ENCODE assay signal across 8 cellular contexts in the genomic region with DNA sequence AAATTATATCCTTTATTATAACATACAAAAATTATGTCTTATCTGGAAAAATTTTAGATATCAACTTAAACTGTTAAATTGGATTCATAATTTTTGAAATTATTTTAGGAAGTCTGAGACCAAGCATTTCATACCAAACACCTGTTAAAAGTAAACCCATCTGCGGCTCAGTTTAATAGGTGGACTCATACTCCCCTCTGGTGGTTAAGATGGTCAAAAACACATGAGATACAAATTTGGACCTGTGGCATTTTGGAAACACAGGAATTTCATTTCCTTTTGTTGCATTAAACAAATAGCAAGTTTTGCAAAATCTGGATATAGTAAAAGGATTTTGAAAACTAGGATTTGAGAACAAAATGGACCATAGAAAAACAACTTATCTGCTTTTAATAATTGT. TPM values are rescaled to one million over a fixed set of nuclear protein-coding genes. Genes with fewer than 3 reads are reported as not detected.
DNase-seq lines count a peak whose midpoint lies in the region; ATAC-seq and TF ChIP-seq lines count a peak whose summit lies in the region.

No MANE protein-coding gene starts in this region.

- no peak for TF ChIP-seq POLR2A in heart left ventricle (IDR thresholded peaks at IDR 0.05)
- no peak for TF ChIP-seq POLR2A in gastroesophageal sphincter (IDR thresholded peaks at IDR 0.05)

- no peaks in the 10 kb centered on the region for H3K27me3 ChIP-seq in heart left ventricle
- no peaks in the 10 kb centered on the region for H3K27me3 ChIP-seq in gastroesophageal sphincter

- no peaks in the 10 kb centered on the region for H3K9me3 ChIP-seq in heart left ventricle
- no peaks in the 10 kb centered on the region for H3K9me3 ChIP-seq in gastroesophageal sphincter

- no peak for TF ChIP-seq EP300 in gastroesophageal sphincter (IDR thresholded peaks at IDR 0.05)

- ATAC-seq in heart left ventricle, result peak in 1 of 4 donors; percentile 59
- no peak for ATAC-seq in left cardiac atrium
- ATAC-seq in HG03175 (IDR thresholded peaks at IDR 0.05; ENCODE audit: unreplicated experiment), result peak; percentile 64
- ATAC-seq in gastroesophageal sphincter, result no peak
- ATAC-seq in GM21786 (IDR thresholded peaks at IDR 0.05; ENCODE audit: unreplicated experiment), result no peak

- H3K4me3 ChIP-seq in heart left ventricle (no peak overlapping the region), gastroesophageal sphincter (no peak overlapping the region)

- no peaks in the 10 kb centered on the region for H3K4me1 ChIP-seq in heart left ventricle
- no peaks in the 10 kb centered on the region for H3K4me1 ChIP-seq in gastroesophageal sphincter

- H3K36me3 ChIP-seq in heart left ventricle, result no peaks in the 10 kb centered on the region
- no peaks in the 10 kb centered on the region for H3K36me3 ChIP-seq in gastroesophageal sphincter

- TF ChIP-seq CTCF in heart left ventricle (IDR thresholded peaks at IDR 0.05) (peak in 11 of 12 donors; percentile 24 to 68 (median 44)), gastroesophageal sphincter (IDR thresholded peaks at IDR 0.05) (peak; percentile 53 to 79 (median 62))

- intact Hi-C loops in heart left ventricle (cut with DNase I), result loop anchor here in 3 of 10 donors (5.0 to 10.0 kb wide), 2 partner anchors 1595 to 1602 kb away; no protein-coding TSS in a partner anchor
- intact Hi-C loops in left cardiac atrium (cut with DNase I), result loop anchor here in 1 of 2 donors (5.0 kb wide), 1 partner anchor 1595 kb away; no protein-coding TSS in a partner anchor

- 25 to 39% (median 29%) methylated on average over 1 of the region's 1 CpG for WGBS in heart left ventricle, 4 donors
- WGBS in gastroesophageal sphincter (ENCODE audit: low coverage in 1 of 2), 2 donors, result 19% methylated on average over 1 of the region's 1 CpG

- H3K27ac ChIP-seq in heart left ventricle, result no peak overlapping the region
- no peak overlapping the region for H3K27ac ChIP-seq in gastroesophageal sphincter

- DNase-seq in heart left ventricle, result no peak
- DNase-seq in left cardiac atrium, result no peak
- peak; percentile 27 for DNase-seq in SHP77 treated with DMSO at 0.1 percent for 48 hours (lab: John Stamatoyannopoulos, UW)
- peak; percentile 23 for DNase-seq in superior temporal gyrus (ENCODE audit: extremely low spot score)
- DNase-seq in activated naive CD4-positive, alpha-beta T cell treated with anti-CD3 and anti-CD28 coated beads, Interleukin-2, amount 50 U/mL, for 16 hours, result no peak

RNA-seq across cellular contexts. Expression of a gene that starts 53.7 kb away (rescaled TPM):
- total RNA-seq in heart left ventricle (10 to 100 TPM; 11.0 to 42.2 (median 17.0) TPM), left cardiac atrium (10 to 100 TPM; 15.4 to 15.6 TPM), gastroesophageal sphincter (100 to 1,000 TPM in 3 of 4 donors, 10 to 100 TPM in 1; 37.3 to 248 (median 174) TPM)
- 1 to 10 TPM; 2.0 to 9.3 TPM for polyA plus RNA-seq in heart left ventricle

Comparison
In these comparisons a context has a peak if more than half of its experiments do, and no peak if none do; other contexts are left out.
1. DNase-seq: peak in SHP77 treated with DMSO at 0.1 percent for 48 hours (single experiment) and superior temporal gyrus (single experiment); none in heart left ventricle (0 of 5), left cardiac atrium (single experiment) and activated naive CD4-positive, alpha-beta T cell treated with anti-CD3 and anti-CD28 coated beads, Interleukin-2, amount 50 U/mL, for 16 hours (single experiment).